22 cellular contexts compared by ENCODE assay signal in genomic region chr6:129576456-129576855, GRCh38.
A peak's percentile ranks its signal among the peaks of the same experiment; 100 is the strongest.
DNase-seq lines count a peak whose midpoint lies in the region; ATAC-seq, FAIRE-seq and TF ChIP-seq lines count a peak whose summit lies in the region.
"Had no signal": no experiment of that assay in that cellular context is flagged by ENCODE, and none has a peak within 500 bp of the region (broad histone marks: within the 10 kb centered on the region; RNA-seq: fewer than 3 reads in every experiment).

No MANE protein-coding gene starts in this region.

- H3K79me1 ChIP-seq in IMR-90 (ENCODE audit: low read depth in 1 of 2, low read length in 2 of 2) (no peaks in the 10 kb centered on the region), H9 (ENCODE audit: insufficient read depth, low read depth, low read length, poor library complexity, severe bottlenecking) (no peaks in the 10 kb centered on the region)

- no peaks in the 10 kb centered on the region for H3K4me1 ChIP-seq in HepG2 (ENCODE audit: insufficient read depth, low read length)
- H3K4me1 ChIP-seq in right lobe of liver, result no peaks in the 10 kb centered on the region
- peaks cover 2% of the 10 kb centered on the region; the same call in 1 of the 2 replicates for H3K4me1 ChIP-seq in IMR-90 (ENCODE audit: control insufficient read depth, insufficient read depth, low read length)
- no peaks in the 10 kb centered on the region for H3K4me1 ChIP-seq in K562 (replicated peaks in 1 of 2; ENCODE audit: control insufficient read depth in 2 of 2, insufficient read depth in 2 of 2, low read length in 2 of 2)
- peaks cover 32% of the 10 kb centered on the region for H3K4me1 ChIP-seq in endothelial cell of umbilical vein (ENCODE audit: control insufficient read depth, extremely low read depth, insufficient read depth, low read length)
- no peaks in the 10 kb centered on the region for H3K4me1 ChIP-seq in mucosa of descending colon (ENCODE audit: low read depth)
- H3K4me1 ChIP-seq in H9 (ENCODE audit: insufficient read depth, low read length), result no peaks in the 10 kb centered on the region

- H3K27ac Mint-ChIP-seq in H9, result no peak overlapping the region
- no peak overlapping the region for H3K27ac Mint-ChIP-seq in activated CD4-positive, alpha-beta memory T cell treated with anti-CD3 and anti-CD28 coated beads, Interleukin-2, amount 10 ng/mL, durations not matched to agents 7 days and 5 days
- H3K27ac Mint-ChIP-seq: B cell; CD4-positive, alpha-beta T cell; CD8-positive, alpha-beta T cell had no signal

- no peak for TF ChIP-seq CTCF in HepG2 (CRISPR knock-in tag; IDR thresholded peaks at IDR 0.05)
- no peak for TF ChIP-seq CTCF in right lobe of liver (IDR thresholded peaks at IDR 0.05)
- no peak for TF ChIP-seq CTCF in IMR-90 (conservative IDR thresholded peaks at IDR 0.05; ENCODE audit: low read depth, low read length)
- no peak for TF ChIP-seq CTCF in K562 (IDR thresholded peaks at IDR 0.05 in 2 of 3, conservative IDR thresholded peaks at IDR 0.05 in 1 of 3; ENCODE audit: insufficient read depth in 2 of 3, low read depth in 1 of 3, low read length in 3 of 3)
- TF ChIP-seq CTCF in endothelial cell of umbilical vein (IDR thresholded peaks at IDR 0.05; ENCODE audit: extremely low read depth in 1 of 2, insufficient read depth in 1 of 2, low read depth in 1 of 2, low read length in 2 of 2), result no peak
- no peak for TF ChIP-seq CTCF in mucosa of descending colon (IDR thresholded peaks at IDR 0.05)
- no peak for TF ChIP-seq CTCF in H9 (conservative IDR thresholded peaks at IDR 0.05)

- no peak overlapping the region for H3K4me3 Mint-ChIP-seq in H9
- no peak overlapping the region for H3K4me3 Mint-ChIP-seq in activated CD4-positive, alpha-beta memory T cell treated with anti-CD3 and anti-CD28 coated beads, Interleukin-2, amount 10 ng/mL, durations not matched to agents 7 days and 5 days
- H3K4me3 Mint-ChIP-seq: B cell; CD4-positive, alpha-beta T cell; CD8-positive, alpha-beta T cell had no signal

- H4K8ac ChIP-seq in IMR-90 (ENCODE audit: low read depth in 2 of 2, low read length in 2 of 2) (no peak overlapping the region), H9 (replicated peaks; ENCODE audit: insufficient read length, low read depth, low read length) (no peak overlapping the region)

- H3K36me3 ChIP-seq in HepG2 (replicated peaks in 1 of 2; ENCODE audit: control insufficient read depth in 1 of 2, insufficient read depth in 2 of 2, low read length in 2 of 2) (peaks cover 15 to 34% of the 10 kb centered on the region in 2 experiments), right lobe of liver (no peaks in the 10 kb centered on the region), IMR-90 (ENCODE audit: control insufficient read depth, insufficient read depth, low read length) (no peaks in the 10 kb centered on the region), K562 (ENCODE audit: control insufficient read depth, insufficient read depth, low read length) (no peaks in the 10 kb centered on the region; the same call in 2 of the 3 replicates), endothelial cell of umbilical vein (ENCODE audit: control insufficient read depth in 2 of 2, extremely low read depth in 1 of 2, insufficient read depth in 2 of 2, low read length in 2 of 2) (peaks cover under 1 to 5% of the 10 kb centered on the region in 2 experiments), mucosa of descending colon (ENCODE audit: low read depth) (no peaks in the 10 kb centered on the region)

- H4K20me1 ChIP-seq in HepG2 (ENCODE audit: insufficient read depth, low read length) (no peaks in the 10 kb centered on the region), IMR-90 (ENCODE audit: insufficient read depth, low read length) (no peaks in the 10 kb centered on the region), K562 (replicated peaks; ENCODE audit: control insufficient read depth, insufficient read depth, low read length) (no peaks in the 10 kb centered on the region), endothelial cell of umbilical vein (replicated peaks; ENCODE audit: control insufficient read depth, extremely low read depth, insufficient read depth, low read length) (no peaks in the 10 kb centered on the region), H9 (ENCODE audit: control insufficient read depth, insufficient read depth, insufficient read length) (no peaks in the 10 kb centered on the region)

- H3K4me2 ChIP-seq in HepG2 (ENCODE audit: low read depth, low read length) (no peak overlapping the region), IMR-90 (ENCODE audit: low read depth, low read length) (no peak overlapping the region), K562 (ENCODE audit: insufficient read depth, low read length) (no peak overlapping the region), endothelial cell of umbilical vein (ENCODE audit: insufficient read depth, low read length) (no peak overlapping the region), H9 (ENCODE audit: insufficient read depth, insufficient read length, low read length) (no peak overlapping the region)
- H3K4me2 ChIP-seq: A549; BLaER1 treated with 17β-estradiol and CSF1 and Interleukin-3, amounts not matched to agents 10 nM and 100 nM had no signal

- H3K18ac ChIP-seq in IMR-90 (ENCODE audit: low read depth, low read length), result no peak overlapping the region
- no peak overlapping the region for H3K18ac ChIP-seq in H9 (ENCODE audit: insufficient read length, low read depth, low read length)

- ATAC-seq in HepG2 (no peak), right lobe of liver (no peak), IMR-90 (ENCODE audit: low read depth) (no peak), K562 (no peak), mucosa of descending colon (no peak)
- ATAC-seq: CD8-positive, alpha-beta T cell had no signal

- no peak overlapping the region for H2AFZ ChIP-seq in HepG2 (ENCODE audit: low read length)
- H2AFZ ChIP-seq in IMR-90 (replicated peaks; ENCODE audit: low read length, poor library complexity), result no peak overlapping the region
- H2AFZ ChIP-seq in K562 (ENCODE audit: low read depth, low read length), result no peak overlapping the region
- no peak overlapping the region for H2AFZ ChIP-seq in endothelial cell of umbilical vein (ENCODE audit: low read depth, low read length)
- no peak overlapping the region for H2AFZ ChIP-seq in H9 (ENCODE audit: low read length)

- BruUV-seq in HepG2 (replicated peaks; lab: Mats Ljungman, UMichigan) (no TSS peak), IMR-90 (replicated peaks; lab: Mats Ljungman, UMichigan) (no TSS peak), K562 (replicated peaks; lab: Mats Ljungman, UMichigan) (no TSS peak), endothelial cell of umbilical vein (replicated peaks; lab: Mats Ljungman, UMichigan) (no TSS peak)

- intact Hi-C loops in HepG2 (cut with micrococcal nuclease; ENCODE audit: unreplicated experiment), result no loop called here
- intact Hi-C loops in right lobe of liver (cut with DNase I), result no loop called here
- intact Hi-C loops in IMR-90 (cut with micrococcal nuclease), result loop anchor here (5.0 to 10.0 kb wide), 4 partner anchors 286 to 1054 kb away; partner anchors contain the start of genes PTPRK and TMEM244
- intact Hi-C loops in K562 (cut with micrococcal nuclease), result no loop called here
- intact Hi-C loops in endothelial cell of umbilical vein (cut with micrococcal nuclease), result loop anchor here (5.0 kb wide), 2 partner anchors 204 to 769 kb away; no protein-coding TSS in a partner anchor
- intact Hi-C loops in mucosa of descending colon (cut with DNase I, micrococcal nuclease), result no loop called here

- TF ChIP-seq EP300 in HepG2 (IDR thresholded peaks at IDR 0.05; ENCODE audit: low read depth in 2 of 2, low read length in 2 of 2), result no peak
- no peak for TF ChIP-seq EP300 in HepG2 (CRISPR knock-in tag; IDR thresholded peaks at IDR 0.05; ENCODE audit: borderline replicate concordance)
- no peak for TF ChIP-seq EP300 in K562 (IDR thresholded peaks at IDR 0.05; ENCODE audit: low read length)

- no peak overlapping the region for H3K27ac ChIP-seq in HepG2 (ENCODE audit: extremely low read length, insufficient read depth, low read length)
- no peak overlapping the region for H3K27ac ChIP-seq in right lobe of liver
- H3K27ac ChIP-seq in IMR-90 (ENCODE audit: insufficient read depth, low read length), result no peak overlapping the region
- H3K27ac ChIP-seq in K562 (ENCODE audit: extremely low read depth, low read depth, low read length), result no peak overlapping the region
- peak overlapping the region; percentile 80 for H3K27ac ChIP-seq in endothelial cell of umbilical vein (ENCODE audit: insufficient read depth, low read depth, low read length)
- no peak overlapping the region for H3K27ac ChIP-seq in H9 (ENCODE audit: insufficient read length, low read depth, low read length)
- H3K27ac ChIP-seq: 22Rv1; A549; BLaER1 treated with 17β-estradiol and CSF1 and Interleukin-3, amounts not matched to agents 10 nM and 100 nM; C4-2B had no signal

- H2BK20ac ChIP-seq in IMR-90 (ENCODE audit: low read depth, low read length) (no peak overlapping the region), H9 (ENCODE audit: low read depth, low read length, poor library complexity, severe bottlenecking) (no peak overlapping the region)

- H2BK15ac ChIP-seq in IMR-90 (ENCODE audit: low read depth, low read length) (no peak overlapping the region), H9 (ENCODE audit: low read depth, low read length) (no peak overlapping the region)

- POLR2A ChIA-PET in HepG2 (lab: Yijun Ruan, JAX), result no interaction called here
- POLR2A ChIA-PET in IMR-90 (lab: Charles Lee; ENCODE audit: unreplicated experiment), result no interaction called here
- POLR2A ChIA-PET in K562 (lab: Yijun Ruan, JAX), result interaction anchor here (0.7 kb wide), 1 partner anchor 85 kb away, joined by 4 read pairs; no protein-coding TSS in a partner anchor
- POLR2A ChIA-PET in endothelial cell of umbilical vein (lab: Charles Lee), result no interaction called here
- POLR2A ChIA-PET in activated CD4-positive, alpha-beta memory T cell treated with anti-CD3 and anti-CD28 coated beads, Interleukin-2, amount 10 ng/mL, durations not matched to agents 7 days and 5 days (lab: Charles Lee), result no interaction called here

- FAIRE-seq in HepG2 (lab: Jason Lieb, UNC) (no peak), K562 (lab: Jason Lieb, UNC) (no peak), endothelial cell of umbilical vein (lab: Jason Lieb, UNC) (no peak)
- FAIRE-seq: A549, D721Med, GM12891 had no signal

- H3K9me3 ChIP-seq in HepG2 (ENCODE audit: low read length) (no peaks in the 10 kb centered on the region), right lobe of liver (no peaks in the 10 kb centered on the region), IMR-90 (ENCODE audit: control insufficient read depth, insufficient read depth, low read length) (no peaks in the 10 kb centered on the region), K562 (replicated peaks; ENCODE audit: control insufficient read depth, insufficient read depth, low read depth, low read length) (no peaks in the 10 kb centered on the region), endothelial cell of umbilical vein (replicated peaks; ENCODE audit: control insufficient read depth, insufficient read depth, low read length) (no peaks in the 10 kb centered on the region), mucosa of descending colon (no peaks in the 10 kb centered on the region), H9 (ENCODE audit: control insufficient read depth, low read depth, low read length) (no peaks in the 10 kb centered on the region)
- H3K9me3 ChIP-seq: A549, Caco-2 had no signal

- H4K91ac ChIP-seq in IMR-90 (ENCODE audit: insufficient read depth, low read depth, low read length), result no peak overlapping the region
- H4K91ac ChIP-seq in H9 (ENCODE audit: insufficient read length, low read depth, low read length), result no peak overlapping the region

- no peak overlapping the region for H4K5ac ChIP-seq in IMR-90 (ENCODE audit: low read depth, low read length)
- no peak overlapping the region for H4K5ac ChIP-seq in H9 (ENCODE audit: insufficient read length, low read depth, low read length)

- H2BK5ac ChIP-seq in IMR-90 (ENCODE audit: low read depth, low read length, poor library complexity, severe bottlenecking) (no peak overlapping the region), H9 (ENCODE audit: insufficient read length, low read length) (no peak overlapping the region)

- H3K27me3 ChIP-seq in HepG2 (ENCODE audit: control insufficient read depth in 1 of 2, insufficient read depth in 2 of 2, low read length in 2 of 2) (no peaks in the 10 kb centered on the region), right lobe of liver (no peaks in the 10 kb centered on the region), IMR-90 (ENCODE audit: control insufficient read depth, insufficient read depth, low read length) (no peaks in the 10 kb centered on the region), K562 (ENCODE audit: control insufficient read depth in 2 of 2, insufficient read depth in 2 of 2, low read length in 2 of 2) (no peaks in the 10 kb centered on the region), endothelial cell of umbilical vein (ENCODE audit: control insufficient read depth in 2 of 2, insufficient read depth in 2 of 2, low read length in 2 of 2) (no peaks in the 10 kb centered on the region), H9 (ENCODE audit: insufficient read depth, low read length) (no peaks in the 10 kb centered on the region)
- H3K27me3 ChIP-seq: BLaER1 treated with 17β-estradiol and CSF1 and Interleukin-3, amounts not matched to agents 10 nM and 100 nM had no signal

- DNase-seq in HepG2 (ENCODE audit: low spot score) (no peak), right lobe of liver (no peak), IMR-90 (no peak), K562 (ENCODE audit: extremely low read depth in 1 of 4, low spot score in 3 of 4) (no peak), endothelial cell of umbilical vein (ENCODE audit: low read depth, low spot score) (no peak), mucosa of descending colon (no peak), H9 (no peak)
- DNase-seq in activated CD4-positive, alpha-beta memory T cell treated with anti-CD3 and anti-CD28 coated beads, Interleukin-2, amount 10 ng/mL, durations not matched to agents 7 days and 5 days, result no peak
- DNase-seq: AML-193; Caco-2; Calu3; CD4-positive, alpha-beta T cell; CD8-positive, alpha-beta T cell; DMS79 treated with DMSO at 0.1 percent for 48 hours; GF-D8 had no signal

- H3K4ac ChIP-seq in IMR-90 (ENCODE audit: low read depth, low read length), result no peak overlapping the region
- no peak overlapping the region for H3K4ac ChIP-seq in H9 (ENCODE audit: low read depth, low read length)

- H3K14ac ChIP-seq in IMR-90 (replicated peaks; ENCODE audit: low read depth, low read length), result no peak overlapping the region
- no peak overlapping the region for H3K14ac ChIP-seq in H9 (ENCODE audit: insufficient read depth, low read length)

- dilution Hi-C loops in IMR-90 (cut with HindIII; ENCODE audit: low sequenced_read_pairs, unreplicated experiment) (no loop called here), endothelial cell of umbilical vein (cut with MboI; ENCODE audit: extremely low pct_ligation_motif_present, low sequenced_read_pairs) (no loop called here)

- no peak overlapping the region for H2AK5ac ChIP-seq in IMR-90 (ENCODE audit: low read depth, low read length)
- H2AK5ac ChIP-seq in H9 (ENCODE audit: insufficient read length, low read length), result no peak overlapping the region

- no peak overlapping the region for H3T11ph ChIP-seq in H9 (ENCODE audit: low read length)

- H3K9me3 Mint-ChIP-seq in H9, result peaks cover 2 to 6% of the 10 kb centered on the region in 2 experiments; a peak in 3 of 5 replicates
- H3K9me3 Mint-ChIP-seq in activated CD4-positive, alpha-beta memory T cell treated with anti-CD3 and anti-CD28 coated beads, Interleukin-2, amount 10 ng/mL, durations not matched to agents 7 days and 5 days, result no peaks in the 10 kb centered on the region
- H3K9me3 Mint-ChIP-seq: CD4-positive, alpha-beta T cell had no signal

- no peak overlapping the region for H3K4me3 ChIP-seq in HepG2 (replicated peaks in 1 of 3; ENCODE audit: insufficient read depth in 1 of 3, low read depth in 2 of 3, low read length in 3 of 3)
- no peak overlapping the region for H3K4me3 ChIP-seq in right lobe of liver
- H3K4me3 ChIP-seq in IMR-90 (ENCODE audit: insufficient read depth, low read depth, low read length), result no peak overlapping the region
- H3K4me3 ChIP-seq in K562, result no peak overlapping the region
- H3K4me3 ChIP-seq in endothelial cell of umbilical vein (replicated peaks in 1 of 3; ENCODE audit: insufficient read depth in 1 of 3, low read depth in 1 of 3, low read length in 3 of 3), result no peak overlapping the region
- no peak overlapping the region for H3K4me3 ChIP-seq in mucosa of descending colon
- H3K4me3 ChIP-seq: A549; BLaER1 treated with 17β-estradiol and CSF1 and Interleukin-3, amounts not matched to agents 10 nM and 100 nM had no signal

- H3K56ac ChIP-seq in IMR-90 (ENCODE audit: extremely low read depth, insufficient read depth, low read length), result no peak overlapping the region
- no peak overlapping the region for H3K56ac ChIP-seq in H9 (ENCODE audit: insufficient read length, low read depth, low read length)

- H3K9ac ChIP-seq in HepG2 (ENCODE audit: insufficient read depth, low read depth, low read length) (no peak overlapping the region), IMR-90 (ENCODE audit: low read depth, low read length) (no peak overlapping the region), K562 (ENCODE audit: insufficient read depth in 1 of 2, low read depth in 2 of 2, low read length in 2 of 2) (no peak overlapping the region), endothelial cell of umbilical vein (replicated peaks; ENCODE audit: extremely low read depth, insufficient read depth, low read length) (no peak overlapping the region), H9 (ENCODE audit: extremely low read depth, insufficient read length, low read length) (no peak overlapping the region)
- H3K9ac ChIP-seq: BLaER1 treated with 17β-estradiol and CSF1 and Interleukin-3, amounts not matched to agents 10 nM and 100 nM had no signal

- no peak overlapping the region for H2BK120ac ChIP-seq in IMR-90 (ENCODE audit: low read depth, low read length)
- no peak overlapping the region for H2BK120ac ChIP-seq in H9 (ENCODE audit: low read depth, low read length, poor library complexity, severe bottlenecking)

- H2AK9ac ChIP-seq in IMR-90 (replicated peaks; ENCODE audit: low read depth, low read length, poor library complexity), result no peak overlapping the region

- 96% methylated on average over 4 of the region's 4 CpGs for WGBS in HepG2 (ENCODE audit: low lambda C conversion rate)
- 59% methylated on average over 4 of the region's 4 CpGs for WGBS in right lobe of liver (ENCODE audit: insufficient coverage, low coverage, low lambda C conversion rate, missing lambda C conversion rate)
- WGBS in IMR-90 (ENCODE audit: extremely low coverage in 2 of 2, insufficient read length in 1 of 2), 2 experiments, result no CpG with 5 or more reads among the region's 4 CpGs
- WGBS in K562 (ENCODE audit: insufficient coverage, low coverage, missing lambda C conversion rate), result 55% methylated on average over 4 of the region's 4 CpGs
- no CpG with 5 or more reads among the region's 4 CpGs for WGBS in H9 (ENCODE audit: extremely low coverage, insufficient read length, low lambda C conversion rate)

- no peaks in the 10 kb centered on the region for H3K23me2 ChIP-seq in H9 (ENCODE audit: insufficient read length, low read depth, low read length, poor library complexity, severe bottlenecking)

- no peak for TF ChIP-seq RAD21 in HepG2 (CRISPR knock-in tag; IDR thresholded peaks at IDR 0.05)
- no peak for TF ChIP-seq RAD21 in IMR-90 (IDR thresholded peaks at IDR 0.05; ENCODE audit: low read length)
- TF ChIP-seq RAD21 in K562 (CRISPR knock-in tag; conservative IDR thresholded peaks at IDR 0.05 in 1 of 2, IDR thresholded peaks at IDR 0.05 in 1 of 2), result no peak

- TF ChIP-seq POLR2A in HepG2 (IDR thresholded peaks at IDR 0.05; ENCODE audit: insufficient read depth in 1 of 2, low read depth in 2 of 2, low read length in 2 of 2), result no peak
- no peak for TF ChIP-seq POLR2A in right lobe of liver (IDR thresholded peaks at IDR 0.05)
- TF ChIP-seq POLR2A in IMR-90 (IDR thresholded peaks at IDR 0.05; ENCODE audit: low read depth, low read length), result no peak
- no peak for TF ChIP-seq POLR2A in K562 (conservative IDR thresholded peaks at IDR 0.05)
- TF ChIP-seq POLR2A in endothelial cell of umbilical vein (IDR thresholded peaks at IDR 0.05; ENCODE audit: low read depth, low read length), result no peak

- H3K4me1 Mint-ChIP-seq in H9, result 0 out of 4 replicates have a peak, but pooled peaks cover 2 to 3% of the 10 kb centered on the region in 2 experiments
- H3K4me1 Mint-ChIP-seq in activated CD4-positive, alpha-beta memory T cell treated with anti-CD3 and anti-CD28 coated beads, Interleukin-2, amount 10 ng/mL, durations not matched to agents 7 days and 5 days, result peaks cover 7% of the 10 kb centered on the region

- no peaks in the 10 kb centered on the region for H3K27me3 Mint-ChIP-seq in H9 (ENCODE audit: low read depth)
- H3K27me3 Mint-ChIP-seq in activated CD4-positive, alpha-beta memory T cell treated with anti-CD3 and anti-CD28 coated beads, Interleukin-2, amount 10 ng/mL, durations not matched to agents 7 days and 5 days, result no peaks in the 10 kb centered on the region
- H3K27me3 Mint-ChIP-seq: B cell; CD4-positive, alpha-beta T cell had no signal

- in situ Hi-C loops in HepG2 (cut with HindIII; ENCODE audit: extremely low pct_ligation_motif_present, low pct_unique_long_range_greater_than_20kb) (no loop called here), IMR-90 (cut with MboI; ENCODE audit: low sequenced_read_pairs) (loop anchor here (5.0 kb wide), 1 partner anchor 74 kb away; no protein-coding TSS in a partner anchor), K562 (cut with MboI) (loop anchor here (25.0 kb wide), 1 partner anchor 436 kb away; the partner anchor contains the start of gene L3MBTL3)

- no peak overlapping the region for H2BK12ac ChIP-seq in H9 (ENCODE audit: insufficient read length, low read depth, low read length)

- H3K36me3 Mint-ChIP-seq in H9 (ENCODE audit: insufficient read depth in 1 of 3, low read depth in 3 of 3), result no peaks in the 10 kb centered on the region; a peak in 2 of 7 replicates
- peaks cover 10% of the 10 kb centered on the region for H3K36me3 Mint-ChIP-seq in activated CD4-positive, alpha-beta memory T cell treated with anti-CD3 and anti-CD28 coated beads, Interleukin-2, amount 10 ng/mL, durations not matched to agents 7 days and 5 days (ENCODE audit: low read depth)
- H3K36me3 Mint-ChIP-seq: CD8-positive, alpha-beta T cell had no signal

- H3K9me1 ChIP-seq in IMR-90 (ENCODE audit: insufficient read depth, low read length) (peaks cover 2% of the 10 kb centered on the region; the same call in 1 of the 2 replicates), K562 (ENCODE audit: control insufficient read depth, insufficient read depth, low read length) (no peaks in the 10 kb centered on the region), endothelial cell of umbilical vein (replicated peaks; ENCODE audit: control insufficient read depth, extremely low read depth, insufficient read depth, low read length) (no peaks in the 10 kb centered on the region)

- H3K23ac ChIP-seq in IMR-90 (ENCODE audit: low read depth, low read length) (no peak overlapping the region), H9 (ENCODE audit: insufficient read length, low read depth, low read length) (no peak overlapping the region)

- CTCF ChIA-PET in HepG2 (lab: Yijun Ruan, JAX; ENCODE audit: low intra/inter-chr PET ratio, low total read pairs) (interaction anchor here (2.4 kb wide), 1 partner anchor 77 kb away, joined by 21 read pairs; no protein-coding TSS in a partner anchor), IMR-90 (lab: Yijun Ruan, JAX) (interaction anchor here (1.2 kb wide), 1 partner anchor 45 kb away, joined by 3 read pairs; no protein-coding TSS in a partner anchor), K562 (lab: Yijun Ruan, JAX; ENCODE audit: low intra/inter-chr PET ratio) (no interaction called here), endothelial cell of umbilical vein (lab: Charles Lee) (interaction anchor here (1.4 to 2.1 kb wide), 2 partner anchors 77 to 83 kb away, joined by 3 to 33 read pairs; no protein-coding TSS in a partner anchor)
- CTCF ChIA-PET in activated CD4-positive, alpha-beta memory T cell treated with anti-CD3 and anti-CD28 coated beads, Interleukin-2, amount 10 ng/mL, durations not matched to agents 7 days and 5 days (lab: Charles Lee), result no interaction called here

- no peaks in the 10 kb centered on the region for H3K79me2 ChIP-seq in HepG2 (ENCODE audit: insufficient read depth, low read length)
- H3K79me2 ChIP-seq in K562 (ENCODE audit: control insufficient read depth, insufficient read depth, low read length), result no peaks in the 10 kb centered on the region
- no peaks in the 10 kb centered on the region for H3K79me2 ChIP-seq in endothelial cell of umbilical vein (ENCODE audit: control insufficient read depth, insufficient read depth, low read length)
- no peaks in the 10 kb centered on the region for H3K79me2 ChIP-seq in H9 (ENCODE audit: insufficient read depth, low read length)

Comparison
In these comparisons a context has a peak if more than half of its experiments do, and no peak if none do; other contexts are left out.
1. CTCF ChIA-PET loops: an anchor here in HepG2 (2.4 kb wide), IMR-90 (1.2 kb wide) and endothelial cell of umbilical vein (1.4 to 2.1 kb wide); none called in K562 and activated CD4-positive, alpha-beta memory T cell treated with anti-CD3 and anti-CD28 coated beads, Interleukin-2, amount 10 ng/mL, durations not matched to agents 7 days and 5 days.
2. intact Hi-C loops: an anchor here in IMR-90 (5.0 to 10.0 kb wide) and endothelial cell of umbilical vein (5.0 kb wide); none called in HepG2, right lobe of liver, K562 and mucosa of descending colon.
3. Of the 241 proteins assayed by ChIP-seq in both HepG2 and K562: peak only in HepG2: CEBPG; only in K562: none; in both: CEBPB; in neither: 239.